ENCODE assay signal across 1 cellular context in genomic region chr11:89421718-89422117, GRCh38.
A peak's percentile ranks its signal among the peaks of the same experiment; 100 is the strongest.
TF ChIP-seq lines count a peak whose summit lies in the region.

No MANE protein-coding gene starts in this region.

TF ChIP-seq in HepG2, 621 proteins besides CTCF, POLR2A, EP300 and RAD21 (continued from another document):
- TF ChIP-seq, protein P1, sequence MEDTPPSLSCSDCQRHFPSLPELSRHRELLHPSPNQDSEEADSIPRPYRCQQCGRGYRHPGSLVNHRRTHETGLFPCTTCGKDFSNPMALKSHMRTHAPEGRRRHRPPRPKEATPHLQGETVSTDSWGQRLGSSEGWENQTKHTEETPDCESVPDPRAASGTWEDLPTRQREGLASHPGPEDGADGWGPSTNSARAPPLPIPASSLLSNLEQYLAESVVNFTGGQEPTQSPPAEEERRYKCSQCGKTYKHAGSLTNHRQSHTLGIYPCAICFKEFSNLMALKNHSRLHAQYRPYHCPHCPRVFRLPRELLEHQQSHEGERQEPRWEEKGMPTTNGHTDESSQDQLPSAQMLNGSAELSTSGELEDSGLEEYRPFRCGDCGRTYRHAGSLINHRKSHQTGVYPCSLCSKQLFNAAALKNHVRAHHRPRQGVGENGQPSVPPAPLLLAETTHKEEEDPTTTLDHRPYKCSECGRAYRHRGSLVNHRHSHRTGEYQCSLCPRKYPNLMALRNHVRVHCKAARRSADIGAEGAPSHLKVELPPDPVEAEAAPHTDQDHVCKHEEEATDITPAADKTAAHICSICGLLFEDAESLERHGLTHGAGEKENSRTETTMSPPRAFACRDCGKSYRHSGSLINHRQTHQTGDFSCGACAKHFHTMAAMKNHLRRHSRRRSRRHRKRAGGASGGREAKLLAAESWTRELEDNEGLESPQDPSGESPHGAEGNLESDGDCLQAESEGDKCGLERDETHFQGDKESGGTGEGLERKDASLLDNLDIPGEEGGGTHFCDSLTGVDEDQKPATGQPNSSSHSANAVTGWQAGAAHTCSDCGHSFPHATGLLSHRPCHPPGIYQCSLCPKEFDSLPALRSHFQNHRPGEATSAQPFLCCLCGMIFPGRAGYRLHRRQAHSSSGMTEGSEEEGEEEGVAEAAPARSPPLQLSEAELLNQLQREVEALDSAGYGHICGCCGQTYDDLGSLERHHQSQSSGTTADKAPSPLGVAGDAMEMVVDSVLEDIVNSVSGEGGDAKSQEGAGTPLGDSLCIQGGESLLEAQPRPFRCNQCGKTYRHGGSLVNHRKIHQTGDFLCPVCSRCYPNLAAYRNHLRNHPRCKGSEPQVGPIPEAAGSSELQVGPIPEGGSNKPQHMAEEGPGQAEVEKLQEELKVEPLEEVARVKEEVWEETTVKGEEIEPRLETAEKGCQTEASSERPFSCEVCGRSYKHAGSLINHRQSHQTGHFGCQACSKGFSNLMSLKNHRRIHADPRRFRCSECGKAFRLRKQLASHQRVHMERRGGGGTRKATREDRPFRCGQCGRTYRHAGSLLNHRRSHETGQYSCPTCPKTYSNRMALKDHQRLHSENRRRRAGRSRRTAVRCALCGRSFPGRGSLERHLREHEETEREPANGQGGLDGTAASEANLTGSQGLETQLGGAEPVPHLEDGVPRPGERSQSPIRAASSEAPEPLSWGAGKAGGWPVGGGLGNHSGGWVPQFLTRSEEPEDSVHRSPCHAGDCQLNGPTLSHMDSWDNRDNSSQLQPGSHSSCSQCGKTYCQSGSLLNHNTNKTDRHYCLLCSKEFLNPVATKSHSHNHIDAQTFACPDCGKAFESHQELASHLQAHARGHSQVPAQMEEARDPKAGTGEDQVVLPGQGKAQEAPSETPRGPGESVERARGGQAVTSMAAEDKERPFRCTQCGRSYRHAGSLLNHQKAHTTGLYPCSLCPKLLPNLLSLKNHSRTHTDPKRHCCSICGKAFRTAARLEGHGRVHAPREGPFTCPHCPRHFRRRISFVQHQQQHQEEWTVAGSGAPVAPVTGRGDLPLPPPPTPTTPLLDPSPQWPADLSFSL (CRISPR knock-in tag; IDR thresholded peaks at IDR 0.05) = no peak
- TF ChIP-seq HNRNPL (IDR thresholded peaks at IDR 0.05; ENCODE audit: low read depth, low read length) (no peak), GATAD2A (CRISPR knock-in tag; IDR thresholded peaks at IDR 0.05) (no peak), ZNF747 (CRISPR knock-in tag; IDR thresholded peaks at IDR 0.05; ENCODE audit: borderline replicate concordance) (no peak), ZNF740 (CRISPR knock-in tag; IDR thresholded peaks at IDR 0.05) (no peak), MAFK (conservative IDR thresholded peaks at IDR 0.05 in 1 of 2, IDR thresholded peaks at IDR 0.05 in 1 of 2; ENCODE audit: low read length in 2 of 2) (peak; percentile 56 to 77; a peak in 3 of 4 replicates), ZNF7 (CRISPR knock-in tag; IDR thresholded peaks at IDR 0.05) (no peak)
